ENCODE assay signal across 9 cellular contexts in the genomic region with DNA sequence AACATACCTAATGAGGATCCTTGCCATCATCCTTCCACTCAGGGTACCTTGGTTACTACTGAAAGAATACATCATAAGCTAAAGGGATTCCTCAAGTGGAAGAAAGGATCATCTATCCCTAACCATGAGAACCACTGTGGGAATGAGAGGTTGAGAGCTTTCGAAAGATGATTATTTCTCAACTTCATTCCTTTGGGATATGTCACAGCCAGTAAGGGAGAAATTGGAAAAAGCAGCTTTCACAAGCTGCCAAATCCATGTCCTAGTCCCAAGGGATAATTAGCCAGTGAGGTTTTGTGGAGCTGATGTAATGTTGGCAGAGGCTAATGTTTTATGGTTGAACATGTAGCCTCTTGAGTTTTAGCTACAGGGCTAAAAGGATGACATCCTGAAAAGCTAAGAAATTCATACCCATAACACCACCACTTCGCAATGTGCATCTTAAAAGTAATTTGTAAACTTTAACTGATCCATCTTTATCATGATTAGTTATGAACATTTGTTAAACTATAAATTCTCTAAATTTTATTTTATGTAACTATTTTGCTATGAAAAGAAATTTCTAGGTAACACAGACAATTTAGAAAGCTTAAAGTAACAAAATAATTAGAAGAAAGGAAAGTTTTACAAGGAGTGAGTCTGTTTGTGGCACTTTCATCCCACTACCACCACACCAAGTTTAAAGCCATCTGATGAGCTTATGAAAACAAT.
A peak's percentile ranks its signal among the peaks of the same experiment; 100 is the strongest.
DNase-seq lines count a peak whose midpoint lies in the region; ATAC-seq and TF ChIP-seq lines count a peak whose summit lies in the region.
"Had no signal": no experiment of that assay in that cellular context is flagged by ENCODE, and none has a peak within 500 bp of the region (broad histone marks: within the 10 kb centered on the region; RNA-seq: fewer than 3 reads in every experiment).

No MANE protein-coding gene starts in this region.

- in situ Hi-C loops in KBM-7 (cut with MboI; ENCODE audit: low pct_unique_long_range_greater_than_20kb, low sequenced_read_pairs): no loop called here

- H3K4me3 ChIP-seq in SJCRH30: no peak overlapping the region
- no peak overlapping the region for H3K4me3 ChIP-seq in gastroesophageal sphincter
- no peak overlapping the region for H3K4me3 ChIP-seq in retinal pigment epithelial cell (ENCODE audit: low read length)

- H3K27me3 ChIP-seq in SJCRH30 (no peaks in the 10 kb centered on the region), gastroesophageal sphincter (no peaks in the 10 kb centered on the region)

- WGBS in gastroesophageal sphincter (ENCODE audit: low coverage in 1 of 2), 2 donors: 16 to 35% methylated on average over 2 of the region's 2 CpGs

- TF ChIP-seq POLR2A in gastroesophageal sphincter (IDR thresholded peaks at IDR 0.05): no peak

- H3K27ac ChIP-seq in SJCRH30 (no peak overlapping the region), gastroesophageal sphincter (peak overlapping the region; percentile 76 to 98 (median 80))

- H3K36me3 ChIP-seq in SJCRH30: no peaks in the 10 kb centered on the region
- H3K36me3 ChIP-seq in gastroesophageal sphincter: peaks cover 0 to 4% of the 10 kb centered on the region in 2 donors

- H3K4me1 ChIP-seq in SJCRH30: peaks cover 8% of the 10 kb centered on the region; the same call in 1 of the 2 replicates
- H3K4me1 ChIP-seq in gastroesophageal sphincter: peaks cover 37 to 80% (median 43%) of the 10 kb centered on the region in 3 donors

- TF ChIP-seq EP300 in gastroesophageal sphincter (IDR thresholded peaks at IDR 0.05): no peak

- H3K9me3 ChIP-seq in SJCRH30 (replicated peaks) (no peaks in the 10 kb centered on the region), gastroesophageal sphincter (no peaks in the 10 kb centered on the region)

- TF ChIP-seq CTCF in gastroesophageal sphincter (IDR thresholded peaks at IDR 0.05): no peak
- no peak for TF ChIP-seq CTCF in retinal pigment epithelial cell (conservative IDR thresholded peaks at IDR 0.05; ENCODE audit: low read depth, low read length)

- peak; percentile 93 for ATAC-seq in gastroesophageal sphincter
- no peak for ATAC-seq in HG03571 (IDR thresholded peaks at IDR 0.05; ENCODE audit: unreplicated experiment)

- DNase-seq in EL (peak; percentile 99), SJCRH30 (peak; percentile 13 to 48), retinal pigment epithelial cell (ENCODE audit: low read depth) (peak; percentile 83), hypothalamus (lab: John Stamatoyannopoulos, UW) (no peak), NCI-H1092 (lab: John Stamatoyannopoulos, UW) (no peak), KBM-7 (no peak)
- DNase-seq: activated B cell treated with CpG ODN at 0.5 μM for 24 hours had no signal

Comparison
In these comparisons a context has a peak if more than half of its experiments do, and no peak if none do; other contexts are left out.
1. DNase-seq: peak in EL (single experiment), SJCRH30 (2 of 2) and retinal pigment epithelial cell (single experiment); none in hypothalamus (0 of 51), NCI-H1092 (single experiment) and KBM-7 (single experiment).